24 cellular contexts compared by ENCODE assay signal in genomic region chr9:136486823-136487620, GRCh38.
"Had no signal": no experiment of that assay in that cellular context is flagged by ENCODE, and none has a peak within 500 bp of the region (broad histone marks: within the 10 kb centered on the region; RNA-seq: fewer than 3 reads in every experiment).

No MANE protein-coding gene starts in this region.

- H3K36me3 ChIP-seq: gastrocnemius medialis, left ventricle myocardium inferior, lower lobe of right lung, pancreas, right atrium auricular region, transverse colon, upper lobe of right lung, uterus had no signal

- H3K4me3 Mint-ChIP-seq: naive thymus-derived CD8-positive, alpha-beta T cell; nephron progenitor cell; stimulated activated naive B cell treated with anti-CD40 and anti-IgM and Interleukin-4, amounts not matched to agents 10 μg/mL and 1 μg/mL and 100 μg/mL, for 72 hours; stimulated activated naive CD8-positive, alpha-beta T cell treated with anti-CD3 and anti-CD28 coated beads, Interleukin-15, Interleukin-2, amounts not matched to agents 100 ng/mL and 50 ng/mL, for 24 hours had no signal

- DNase-seq: cerebellar nuclear complex; cortex of kidney; dorsolateral prefrontal cortex; effector CD4-positive, alpha-beta T cell; foreskin fibroblast; gastrocnemius medialis; head of caudate nucleus; left cardiac atrium; left ventricle myocardium inferior; lower lobe of right lung; naive thymus-derived CD8-positive, alpha-beta T cell; nephron progenitor cell; stimulated activated CD4-positive, alpha-beta T cell treated with anti-CD3 and anti-CD28 coated beads, Interleukin-15, amount 100 ng/mL, for 24 hours; stimulated activated CD4-positive, alpha-beta T cell treated with anti-CD3 and anti-CD28 coated beads, Interleukin-2, amount 100 ng/mL, for 48 hours; stimulated activated naive B cell treated with anti-CD40 and anti-IgM and Interleukin-4, amounts not matched to agents 10 μg/mL and 1 μg/mL and 100 μg/mL, for 72 hours; transverse colon; upper lobe of right lung; uterus had no signal

- FAIRE-seq: islet of Langerhans, pancreas had no signal

- H3K4me3 ChIP-seq: dorsolateral prefrontal cortex, gastrocnemius medialis, left ventricle myocardium inferior, lower lobe of right lung, pancreas, right atrium auricular region, skin epidermis, transverse colon, upper lobe of right lung, uterus had no signal

- H3K36me3 Mint-ChIP-seq: naive thymus-derived CD8-positive, alpha-beta T cell had no signal

- H3K9me3 ChIP-seq: gastrocnemius medialis, left ventricle myocardium inferior, lower lobe of right lung, neutrophil, pancreas, right atrium auricular region, transverse colon, upper lobe of right lung, uterus had no signal

- H3K27me3 Mint-ChIP-seq: naive thymus-derived CD8-positive, alpha-beta T cell; stimulated activated naive CD8-positive, alpha-beta T cell treated with anti-CD3 and anti-CD28 coated beads, Interleukin-15, Interleukin-2, amounts not matched to agents 100 ng/mL and 50 ng/mL, for 24 hours had no signal

- H3K27ac ChIP-seq: dorsolateral prefrontal cortex, gastrocnemius medialis, left ventricle myocardium inferior, lower lobe of right lung, neutrophil, pancreas, right atrium auricular region, skin epidermis, transverse colon, upper lobe of right lung, uterus had no signal

- H3K9me3 Mint-ChIP-seq: naive thymus-derived CD8-positive, alpha-beta T cell; nephron progenitor cell; stimulated activated naive B cell treated with anti-CD40 and anti-IgM and Interleukin-4, amounts not matched to agents 10 μg/mL and 1 μg/mL and 100 μg/mL, for 72 hours; stimulated activated naive CD8-positive, alpha-beta T cell treated with anti-CD3 and anti-CD28 coated beads, Interleukin-15, Interleukin-2, amounts not matched to agents 100 ng/mL and 50 ng/mL, for 24 hours had no signal

- H3K27me3 ChIP-seq: dorsolateral prefrontal cortex, gastrocnemius medialis, pancreas, right atrium auricular region, transverse colon, upper lobe of right lung, uterus had no signal

- H3K27ac Mint-ChIP-seq: naive thymus-derived CD8-positive, alpha-beta T cell; nephron progenitor cell; stimulated activated naive B cell treated with anti-CD40 and anti-IgM and Interleukin-4, amounts not matched to agents 10 μg/mL and 1 μg/mL and 100 μg/mL, for 72 hours; stimulated activated naive CD8-positive, alpha-beta T cell treated with anti-CD3 and anti-CD28 coated beads, Interleukin-15, Interleukin-2, amounts not matched to agents 100 ng/mL and 50 ng/mL, for 24 hours had no signal

- ATAC-seq: gastrocnemius medialis; left cardiac atrium; lower lobe of right lung; naive thymus-derived CD8-positive, alpha-beta T cell; pancreas; stimulated activated naive B cell treated with anti-CD40 and anti-IgM and Interleukin-4, amounts not matched to agents 10 μg/mL and 1 μg/mL and 100 μg/mL, for 72 hours; upper lobe of right lung had no signal
